14 cellular contexts compared by ENCODE assay signal in genomic region chr7:106018566-106019338, GRCh38.
"Had no signal": no experiment of that assay in that cellular context is flagged by ENCODE, and none has a peak within 500 bp of the region (broad histone marks: within the 10 kb centered on the region; RNA-seq: fewer than 3 reads in every experiment).

No MANE protein-coding gene starts in this region.

- H3K36me3 ChIP-seq: esophagus squamous epithelium, heart left ventricle, left lung had no signal

- ATAC-seq: activated CD8-positive, alpha-beta memory T cell treated with anti-CD3 and anti-CD28 coated beads, Interleukin-2, amount 10 ng/mL, durations not matched to agents 7 days and 5 days; heart left ventricle; left lung had no signal

- H2AFZ ChIP-seq: parathyroid adenoma had no signal

- H3K27me3 ChIP-seq: esophagus squamous epithelium, left lung had no signal

- H3K9me3 Mint-ChIP-seq: activated naive CD8-positive, alpha-beta T cell treated with anti-CD3 and anti-CD28 coated beads for 36 hours; activated T-cell treated with anti-CD3 and anti-CD28 coated beads, Interleukin-2, amount 50 U/mL, for 24 hours; T-helper 1 cell treated with Interleukin-12 subunit alpha and Interleukin-12 subunit beta and Interleukin-4 antibody, amounts not matched to agents 30 μg/mL and 1 μg/mL, for 36 hours had no signal

- H3K4me3 Mint-ChIP-seq: activated CD8-positive, alpha-beta memory T cell treated with anti-CD3 and anti-CD28 coated beads, Interleukin-2, amount 10 ng/mL, durations not matched to agents 7 days and 5 days; activated naive CD8-positive, alpha-beta T cell treated with anti-CD3 and anti-CD28 coated beads for 36 hours; activated T-cell treated with anti-CD3 and anti-CD28 coated beads, Interleukin-2, amount 50 U/mL, for 24 hours; T-helper 1 cell treated with Interleukin-12 subunit alpha and Interleukin-12 subunit beta and Interleukin-4 antibody, amounts not matched to agents 30 μg/mL and 1 μg/mL, for 36 hours had no signal

- H3K27ac ChIP-seq: esophagus squamous epithelium, heart left ventricle, left lung, parathyroid adenoma had no signal

- H3K79me2 ChIP-seq: parathyroid adenoma had no signal

- H3K27ac Mint-ChIP-seq: activated CD8-positive, alpha-beta memory T cell treated with anti-CD3 and anti-CD28 coated beads, Interleukin-2, amount 10 ng/mL, durations not matched to agents 7 days and 5 days; activated naive CD8-positive, alpha-beta T cell treated with anti-CD3 and anti-CD28 coated beads for 36 hours; activated T-cell treated with anti-CD3 and anti-CD28 coated beads, Interleukin-2, amount 50 U/mL, for 24 hours; T-helper 1 cell treated with Interleukin-12 subunit alpha and Interleukin-12 subunit beta and Interleukin-4 antibody, amounts not matched to agents 30 μg/mL and 1 μg/mL, for 36 hours had no signal

- H3K27me3 Mint-ChIP-seq: activated naive CD8-positive, alpha-beta T cell treated with anti-CD3 and anti-CD28 coated beads for 36 hours; activated T-cell treated with anti-CD3 and anti-CD28 coated beads, Interleukin-2, amount 50 U/mL, for 24 hours had no signal

- H3K9me3 ChIP-seq: esophagus squamous epithelium, heart left ventricle, left lung had no signal

- H3K4me3 ChIP-seq: esophagus squamous epithelium, heart left ventricle, left lung had no signal

- H3K9ac ChIP-seq: parathyroid adenoma had no signal

- DNase-seq: activated CD4-positive, alpha-beta T cell treated with anti-CD3 and anti-CD28 coated beads, Interleukin-2, amount 50 U/mL, for 48 hours; activated CD4-positive, CD25-positive, alpha-beta regulatory T cell treated with anti-CD3 and anti-CD28 coated beads, Interleukin-2, amount 50 U/mL, for 72 hours; activated CD8-positive, alpha-beta memory T cell treated with anti-CD3 and anti-CD28 coated beads, Interleukin-2, amount 10 ng/mL, durations not matched to agents 7 days and 5 days; activated effector memory CD4-positive, alpha-beta T cell treated with Interleukin-2 at 50 U/mL for 16 hours; activated naive CD8-positive, alpha-beta T cell treated with anti-CD3 and anti-CD28 coated beads for 36 hours; activated T-cell treated with anti-CD3 and anti-CD28 coated beads, Interleukin-2, amount 50 U/mL, for 24 hours; esophagus squamous epithelium; heart left ventricle; left lung; mesenchymal stem cell; retina; small intestine had no signal

- H3K36me3 Mint-ChIP-seq: activated CD8-positive, alpha-beta memory T cell treated with anti-CD3 and anti-CD28 coated beads, Interleukin-2, amount 10 ng/mL, durations not matched to agents 7 days and 5 days; activated naive CD8-positive, alpha-beta T cell treated with anti-CD3 and anti-CD28 coated beads for 36 hours had no signal

- H3K4me1 ChIP-seq: left lung had no signal
